ENCODE assay signal across 10 cellular contexts in genomic region chrX:117743469-117744251, GRCh38.
DNase-seq lines count a peak whose midpoint lies in the region; ATAC-seq, FAIRE-seq and TF ChIP-seq lines count a peak whose summit lies in the region.
"Had no signal": no experiment of that assay in that cellular context is flagged by ENCODE, and none has a peak within 500 bp of the region (broad histone marks: within the 10 kb centered on the region; RNA-seq: fewer than 3 reads in every experiment).

No MANE protein-coding gene starts in this region.

- no peak overlapping the region for H3K9ac ChIP-seq in DND-41 (ENCODE audit: low read depth, low read length)
- no peak overlapping the region for H3K9ac ChIP-seq in kidney (ENCODE audit: low read length in 2 of 2)

- H3K4me3 Mint-ChIP-seq in HFFc6: no peak overlapping the region
- H3K4me3 Mint-ChIP-seq: activated CD8-positive, alpha-beta memory T cell treated with anti-CD3 and anti-CD28 coated beads, Interleukin-2, amount 10 ng/mL, durations not matched to agents 7 days and 5 days had no signal

- H3K36me3 ChIP-seq in DND-41 (ENCODE audit: insufficient read depth, low read length) (no peaks in the 10 kb centered on the region), SJCRH30 (no peaks in the 10 kb centered on the region), kidney (ENCODE audit: control insufficient read depth in 1 of 2, insufficient read depth in 2 of 2, low read length in 2 of 2) (no peaks in the 10 kb centered on the region)

- peak; percentile 76 for FAIRE-seq in kidney (lab: Jason Lieb, UNC)

- no peak overlapping the region for H2AFZ ChIP-seq in DND-41 (ENCODE audit: low read depth, low read length)

- no peaks in the 10 kb centered on the region for H3K4me1 ChIP-seq in DND-41 (ENCODE audit: insufficient read depth, low read length)
- no peaks in the 10 kb centered on the region for H3K4me1 ChIP-seq in SJCRH30
- no peaks in the 10 kb centered on the region for H3K4me1 ChIP-seq in kidney (ENCODE audit: control insufficient read depth in 1 of 2, insufficient read depth in 1 of 2, low read depth in 1 of 2, low read length in 2 of 2)

- no peaks in the 10 kb centered on the region for H3K4me1 Mint-ChIP-seq in HFFc6 (ENCODE audit: low read depth)
- H3K4me1 Mint-ChIP-seq: activated CD8-positive, alpha-beta memory T cell treated with anti-CD3 and anti-CD28 coated beads, Interleukin-2, amount 10 ng/mL, durations not matched to agents 7 days and 5 days had no signal

- no peaks in the 10 kb centered on the region for H3K36me3 Mint-ChIP-seq in HFFc6 (ENCODE audit: low read depth)
- H3K36me3 Mint-ChIP-seq: activated CD8-positive, alpha-beta memory T cell treated with anti-CD3 and anti-CD28 coated beads, Interleukin-2, amount 10 ng/mL, durations not matched to agents 7 days and 5 days had no signal

- intact Hi-C loops in kidney (cut with DNase I): no loop called here

- H4K20me1 ChIP-seq in DND-41 (ENCODE audit: insufficient read depth, low read length): no peaks in the 10 kb centered on the region

- H3K79me2 ChIP-seq in DND-41 (ENCODE audit: insufficient read depth, low read length): no peaks in the 10 kb centered on the region

- H3K27ac ChIP-seq in DND-41 (ENCODE audit: low read length) (no peak overlapping the region), SJCRH30 (no peak overlapping the region), kidney (ENCODE audit: low read depth in 2 of 2, low read length in 2 of 2) (no peak overlapping the region)

- TF ChIP-seq CTCF in DND-41 (IDR thresholded peaks at IDR 0.05; ENCODE audit: borderline replicate concordance, extremely low read depth, low read length, poor library complexity, severe bottlenecking) (peak; percentile 35), HFFc6 (IDR thresholded peaks at IDR 0.05) (peak; percentile 15; the same call in 1 of the 2 replicates), kidney (IDR thresholded peaks at IDR 0.05; ENCODE audit: borderline replicate concordance, extremely low read depth, insufficient read depth) (peak; percentile 41)

- no peak overlapping the region for H3K4me2 ChIP-seq in DND-41 (ENCODE audit: insufficient read depth, low read length)

- H3K27me3 ChIP-seq in DND-41 (ENCODE audit: insufficient read depth, low read length, poor library complexity) (no peaks in the 10 kb centered on the region), SJCRH30 (no peaks in the 10 kb centered on the region)

- DNase-seq in DND-41 (no peak), HFFc6 (no peak), SJCRH30 (peak; percentile 2 to 22), kidney (no peak), NCI-H1930 (lab: John Stamatoyannopoulos, UW) (no peak), kidney glomerular epithelial cell (lab: John Stamatoyannopoulos, UW) (no peak)
- DNase-seq: activated CD8-positive, alpha-beta memory T cell treated with anti-CD3 and anti-CD28 coated beads, Interleukin-2, amount 10 ng/mL, durations not matched to agents 7 days and 5 days; EL had no signal

- no peak overlapping the region for H3K27ac Mint-ChIP-seq in HFFc6
- H3K27ac Mint-ChIP-seq: activated CD8-positive, alpha-beta memory T cell treated with anti-CD3 and anti-CD28 coated beads, Interleukin-2, amount 10 ng/mL, durations not matched to agents 7 days and 5 days had no signal

- H3K9me3 ChIP-seq in DND-41 (ENCODE audit: insufficient read depth, low read length, severe bottlenecking): no peaks in the 10 kb centered on the region
- H3K9me3 ChIP-seq in SJCRH30 (replicated peaks): no peaks in the 10 kb centered on the region
- no peaks in the 10 kb centered on the region for H3K9me3 ChIP-seq in kidney (ENCODE audit: control insufficient read depth in 1 of 2, low read length in 2 of 2)

- ATAC-seq in DND-41 (ENCODE audit: insufficient read depth, low read depth): no peak
- no peak for ATAC-seq in GM18861 (IDR thresholded peaks at IDR 0.05; ENCODE audit: unreplicated experiment)
- no peak for ATAC-seq in HG02884 (IDR thresholded peaks at IDR 0.05; ENCODE audit: unreplicated experiment)
- ATAC-seq: activated CD8-positive, alpha-beta memory T cell treated with anti-CD3 and anti-CD28 coated beads, Interleukin-2, amount 10 ng/mL, durations not matched to agents 7 days and 5 days had no signal

- H3K27me3 Mint-ChIP-seq in HFFc6 (ENCODE audit: insufficient read depth): no peaks in the 10 kb centered on the region
- H3K27me3 Mint-ChIP-seq: activated CD8-positive, alpha-beta memory T cell treated with anti-CD3 and anti-CD28 coated beads, Interleukin-2, amount 10 ng/mL, durations not matched to agents 7 days and 5 days had no signal

- no peak overlapping the region for H3K4me3 ChIP-seq in DND-41 (ENCODE audit: low read depth in 1 of 2, low read length in 2 of 2)
- H3K4me3 ChIP-seq in SJCRH30: no peak overlapping the region
- no peak overlapping the region for H3K4me3 ChIP-seq in kidney (ENCODE audit: low read length in 2 of 2)

- H3K9me3 Mint-ChIP-seq in HFFc6: peaks cover 16% of the 10 kb centered on the region

Comparison
In these comparisons a context has a peak if more than half of its experiments do, and no peak if none do; other contexts are left out.
1. DNase-seq: peak in SJCRH30 (2 of 2); none in DND-41 (single experiment), HFFc6 (single experiment), kidney (single experiment), NCI-H1930 (0 of 2) and kidney glomerular epithelial cell (single experiment).
2. Peak in every context shown above with its lines, with median percentiles within 50 percentile points of each other: CTCF ChIP-seq.